In the genomic region with DNA sequence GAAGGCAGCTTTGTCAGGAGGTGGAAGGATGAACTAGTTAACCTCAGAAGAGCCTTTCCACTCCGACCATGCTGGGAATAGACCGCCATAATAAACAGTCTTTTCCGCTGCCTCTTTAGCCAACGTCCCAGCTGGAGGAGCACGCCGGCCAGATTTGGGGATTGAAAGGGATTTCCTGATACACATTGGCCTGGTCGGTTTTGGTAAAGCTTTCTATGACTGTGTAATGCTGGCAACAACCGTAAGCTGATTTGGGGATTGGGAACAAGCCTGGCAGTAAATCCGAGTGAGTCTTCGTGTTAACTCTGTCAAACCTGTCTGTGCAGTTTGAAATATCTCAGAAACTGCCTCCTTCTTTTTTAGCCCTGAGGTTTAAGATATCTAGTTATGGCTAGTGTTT, we compare ENCODE assay signal across 10 cellular contexts.
DNase-seq lines count a peak whose midpoint lies in the region; ATAC-seq and TF ChIP-seq lines count a peak whose summit lies in the region.
"Had no signal": no experiment of that assay in that cellular context is flagged by ENCODE, and none has a peak within 500 bp of the region (broad histone marks: within the 10 kb centered on the region; RNA-seq: fewer than 3 reads in every experiment).

No MANE protein-coding gene starts in this region.

- H3K4me3 ChIP-seq in LNCaP clone FGC (ENCODE audit: low read depth, low read length) (no peak overlapping the region), heart right ventricle (peak overlapping the region in 1 of 10 donors; percentile 27), skin epidermis (peak overlapping the region in 2 of 7 experiments; percentile 12 to 21)

- H3K4me1 Mint-ChIP-seq in activated CD8-positive, alpha-beta T cell treated with anti-CD3 and anti-CD28 coated beads, Interleukin-2, amount 10 ng/mL, durations not matched to agents 7 days and 5 days (ENCODE audit: low read depth), result peaks cover 46% of the 10 kb centered on the region

- WGBS in heart right ventricle, 2 donors, result 66 to 67% methylated on average over 10 of the region's 10 CpGs

- H3K36me3 Mint-ChIP-seq in activated CD8-positive, alpha-beta T cell treated with anti-CD3 and anti-CD28 coated beads, Interleukin-2, amount 10 ng/mL, durations not matched to agents 7 days and 5 days (ENCODE audit: low read depth), result peaks cover 93% of the 10 kb centered on the region

- peaks cover 0 to 16% (median 0%) of the 10 kb centered on the region in 9 donors for H3K4me1 ChIP-seq in heart right ventricle

- no peaks in the 10 kb centered on the region for H3K36me3 ChIP-seq in heart right ventricle

- TF ChIP-seq CTCF in LNCaP clone FGC (IDR thresholded peaks at IDR 0.05; ENCODE audit: control insufficient read depth, extremely low read depth, insufficient read depth) (no peak), heart right ventricle (IDR thresholded peaks at IDR 0.05) (no peak)

- H3K9me3 ChIP-seq in heart right ventricle, result no peaks in the 10 kb centered on the region

- H3K27me3 Mint-ChIP-seq in activated CD8-positive, alpha-beta T cell treated with anti-CD3 and anti-CD28 coated beads, Interleukin-2, amount 10 ng/mL, durations not matched to agents 7 days and 5 days (ENCODE audit: low read depth), result no peaks in the 10 kb centered on the region

- peak; percentile 50 for DNase-seq in LNCaP clone FGC (ENCODE audit: low read depth)
- no peak for DNase-seq in activated CD8-positive, alpha-beta T cell treated with anti-CD3 and anti-CD28 coated beads, Interleukin-2, amount 10 ng/mL, durations not matched to agents 7 days and 5 days
- peak; percentile 33 to 52 for DNase-seq in heart right ventricle
- no peak for DNase-seq in OCI-M1 (lab: John Stamatoyannopoulos, UW)
- DNase-seq in AML-193 (lab: John Stamatoyannopoulos, UW), result no peak
- DNase-seq: MM.1S, NCI-H524, SHP77 treated with DMSO at 0.1 percent for 48 hours had no signal

- no peak for TF ChIP-seq POLR2A in GM18505 (IDR thresholded peaks at IDR 0.05; ENCODE audit: borderline replicate concordance, extremely low read depth, insufficient read depth, insufficient read length)

- intact Hi-C loops in heart right ventricle (cut with DNase I), result no loop called here

- no peaks in the 10 kb centered on the region for H3K27me3 ChIP-seq in heart right ventricle

- H3K4me3 Mint-ChIP-seq in activated CD8-positive, alpha-beta T cell treated with anti-CD3 and anti-CD28 coated beads, Interleukin-2, amount 10 ng/mL, durations not matched to agents 7 days and 5 days, result peak overlapping the region; percentile 86

- CTCF ChIA-PET in activated CD8-positive, alpha-beta T cell treated with anti-CD3 and anti-CD28 coated beads, Interleukin-2, amount 10 ng/mL, durations not matched to agents 7 days and 5 days (lab: Charles Lee), result interaction anchor here (1.1 to 3.9 kb wide), 6 partner anchors 8 to 505 kb away, joined by 3 to 18 read pairs (median 3); no protein-coding TSS in a partner anchor

- peak overlapping the region; percentile 93 for H3K27ac Mint-ChIP-seq in activated CD8-positive, alpha-beta T cell treated with anti-CD3 and anti-CD28 coated beads, Interleukin-2, amount 10 ng/mL, durations not matched to agents 7 days and 5 days

- POLR2A ChIA-PET in activated CD8-positive, alpha-beta T cell treated with anti-CD3 and anti-CD28 coated beads, Interleukin-2, amount 10 ng/mL, durations not matched to agents 7 days and 5 days (lab: Charles Lee), result interaction anchor here (0.9 to 28.1 kb wide), 11 partner anchors 10 to 650 kb away, joined by 3 to 904 read pairs (median 6); no protein-coding TSS in a partner anchor

- H3K27ac ChIP-seq in heart right ventricle (peak overlapping the region in 4 of 10 donors; percentile 2 to 66 (median 20)), skin epidermis (peak overlapping the region in 15 of 21 experiments; percentile 4 to 84 (median 60))

- no peak for ATAC-seq in activated CD8-positive, alpha-beta T cell treated with anti-CD3 and anti-CD28 coated beads, Interleukin-2, amount 10 ng/mL, durations not matched to agents 7 days and 5 days
- ATAC-seq in heart right ventricle (peak; percentile 36 to 84 (median 73)), GM18505 (IDR thresholded peaks at IDR 0.05; ENCODE audit: unreplicated experiment) (no peak)

- H3K9me3 Mint-ChIP-seq in activated CD8-positive, alpha-beta T cell treated with anti-CD3 and anti-CD28 coated beads, Interleukin-2, amount 10 ng/mL, durations not matched to agents 7 days and 5 days (ENCODE audit: insufficient read depth), result no peaks in the 10 kb centered on the region

Comparison
In these comparisons a context has a peak if more than half of its experiments do, and no peak if none do; other contexts are left out.
1. DNase-seq: peak in LNCaP clone FGC (single experiment) and heart right ventricle (2 of 2); none in activated CD8-positive, alpha-beta T cell treated with anti-CD3 and anti-CD28 coated beads, Interleukin-2, amount 10 ng/mL, durations not matched to agents 7 days and 5 days (single experiment), OCI-M1 (single experiment) and AML-193 (0 of 2).
2. ATAC-seq: peak in heart right ventricle (8 of 8); none in activated CD8-positive, alpha-beta T cell treated with anti-CD3 and anti-CD28 coated beads, Interleukin-2, amount 10 ng/mL, durations not matched to agents 7 days and 5 days (single experiment) and GM18505 (single experiment).